21 cellular contexts compared by ENCODE assay signal in genomic region chr19:6707658-6708018, GRCh38. TPM values are rescaled to one million over a fixed set of nuclear protein-coding genes. Genes with fewer than 3 reads are reported as not detected.
"Had no signal": no experiment of that assay in that cellular context is flagged by ENCODE, and none has a peak within 500 bp of the region (broad histone marks: within the 10 kb centered on the region; RNA-seq: fewer than 3 reads in every experiment).

No MANE protein-coding gene starts in this region.

- H3K27ac ChIP-seq: heart left ventricle, left lung, lower lobe of right lung, sigmoid colon, skin epidermis had no signal

- H3K4me1 ChIP-seq: heart left ventricle, left lung, lower lobe of right lung, sigmoid colon had no signal

- H3K9me3 ChIP-seq: heart left ventricle, left lung, lower lobe of right lung, sigmoid colon had no signal

- H3K4me1 Mint-ChIP-seq: mesothelial cell of epicardium, nephron had no signal

- H3K36me3 ChIP-seq: sigmoid colon had no signal

- DNase-seq: effector memory CD4-positive, alpha-beta T cell; heart left ventricle; hypothalamus; islet precursor cell; left lung; lower lobe of right lung; sigmoid colon; stimulated activated CD4-positive, alpha-beta T cell treated with anti-CD3 and anti-CD28 coated beads, Interleukin-12 subunit alpha, Interleukin-12 subunit beta, amount 100 ng/mL, for 4 hours; stimulated activated CD4-positive, alpha-beta T cell treated with anti-CD3 and anti-CD28 coated beads, Interleukin-2, amount 100 ng/mL, for 48 hours; stimulated activated naive CD4-positive, alpha-beta T cell treated with Interleukin-2 at 50 U/mL for 16 hours; trophoblast cell had no signal

- H3K36me3 Mint-ChIP-seq: mesothelial cell of epicardium had no signal

- ATAC-seq: esophagus mucosa, heart left ventricle, left lung had no signal

- H3K9me3 Mint-ChIP-seq: memory B cell, mesothelial cell of epicardium had no signal

- H3K4me3 Mint-ChIP-seq: memory B cell, mesothelial cell of epicardium, nephron had no signal

- H3K4me3 ChIP-seq: heart left ventricle, left lung, lower lobe of right lung, sigmoid colon, skin epidermis had no signal

- H3K27ac Mint-ChIP-seq: memory B cell, mesothelial cell of epicardium, nephron had no signal

RNA-seq across cellular contexts. Expression of gene TNFSF14, which starts 37.7 kb away (rescaled TPM):
- total RNA-seq: fibroblast of lung, frontal cortex, glomerular endothelial cell, myocyte, pulmonary artery endothelial cell had no signal
- polyA plus RNA-seq: fibroblast of lung had no signal

RNA-seq across cellular contexts. Expression of gene SH2D3A, which starts 59.6 kb away (rescaled TPM):
- total RNA-seq: fibroblast of lung, myocyte had no signal
- polyA plus RNA-seq: fibroblast of lung had no signal
